ENCODE assay signal across 30 cellular contexts in the genomic region with DNA sequence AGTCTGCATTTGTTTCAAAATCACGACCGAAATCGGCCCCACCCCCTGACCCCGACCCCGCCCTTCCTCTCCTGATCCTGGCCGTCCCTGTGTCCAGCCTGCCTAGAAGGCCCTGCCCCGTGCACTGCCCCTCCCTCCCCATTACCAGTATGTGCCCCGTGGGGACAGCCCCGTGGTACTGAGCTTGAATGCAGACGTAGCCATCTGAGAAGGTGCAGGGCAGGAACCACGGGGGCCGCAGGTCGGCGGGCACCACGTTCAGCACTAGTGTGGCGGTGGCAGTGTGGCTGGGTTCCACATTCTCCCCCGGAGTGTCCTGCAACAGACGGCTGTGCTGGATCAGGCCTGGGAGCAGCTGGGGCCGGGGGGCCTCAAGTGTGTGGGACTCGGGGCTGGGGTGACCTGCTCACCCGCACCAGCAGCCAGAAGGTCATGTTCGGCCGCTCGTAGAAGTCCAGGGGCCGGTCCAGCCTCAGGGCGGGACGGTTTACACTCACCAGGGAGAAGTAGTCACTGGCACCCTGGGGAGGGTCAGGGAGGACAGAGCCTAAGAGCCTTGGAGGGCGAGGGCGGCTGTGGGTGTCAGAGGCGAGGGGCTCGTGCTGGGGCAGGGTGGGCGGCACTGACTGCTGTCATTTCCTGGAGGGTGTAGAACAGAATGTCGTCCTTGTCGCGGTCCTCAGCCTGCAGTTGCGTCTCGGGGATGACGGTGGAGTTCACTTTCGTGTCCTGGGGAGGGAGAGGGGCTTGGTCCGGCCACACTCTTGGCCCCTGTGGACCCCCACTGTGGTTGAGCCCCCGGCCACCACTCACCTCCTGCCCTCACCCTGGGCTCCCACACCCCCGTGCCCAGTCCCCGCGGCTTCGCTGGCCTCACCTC. TPM values are rescaled to one million over a fixed set of nuclear protein-coding genes. Genes with fewer than 3 reads are reported as not detected.
"Had no signal": no experiment of that assay in that cellular context is flagged by ENCODE, and none has a peak within 500 bp of the region (broad histone marks: within the 10 kb centered on the region; RNA-seq: fewer than 3 reads in every experiment).

No MANE protein-coding gene starts in this region.

- DNase-seq: activated CD4-positive, alpha-beta T cell treated with anti-CD3 and anti-CD28 coated beads, Interleukin-2, amount 50 U/mL, for 48 hours; activated naive CD4-positive, alpha-beta T cell treated with Interleukin-2 at 50 U/mL for 16 hours; activated naive CD8-positive, alpha-beta T cell treated with anti-CD3 and anti-CD28 coated beads for 36 hours; amygdala; colonic mucosa; dorsolateral prefrontal cortex; effector memory CD8-positive, alpha-beta T cell; glutamatergic neuron; hippocampal formation; naive B cell; posterior cingulate gyrus; stimulated activated CD4-positive, alpha-beta T cell treated with anti-CD3 and anti-CD28 coated beads, Interleukin-2, amount 100 ng/mL, for 48 hours; stimulated activated CD8-positive, alpha-beta memory T cell treated with anti-CD3 and anti-CD28 coated beads, Interleukin-4, amount 100 ng/mL, for 48 hours; stimulated activated naive B cell treated with anti-CD40 and anti-IgM and Interleukin-4, amounts not matched to agents 10 μg/mL and 1 μg/mL and 100 μg/mL, for 72 hours; T-helper 9 cell; transverse colon; uterus had no signal

- H3K4me1 Mint-ChIP-seq: activated naive CD8-positive, alpha-beta T cell treated with anti-CD3 and anti-CD28 coated beads for 36 hours; neural crest cell had no signal

- FAIRE-seq: bronchial epithelial cell, endothelial cell of umbilical vein, frontal cortex had no signal

- H3K36me3 ChIP-seq: colonic mucosa, transverse colon, uterus had no signal

- H3K27ac ChIP-seq: colonic mucosa, dorsolateral prefrontal cortex, transverse colon, uterus had no signal

- H3K27me3 ChIP-seq: colonic mucosa, uterus had no signal

- H3K9me3 Mint-ChIP-seq: activated naive CD8-positive, alpha-beta T cell treated with anti-CD3 and anti-CD28 coated beads for 36 hours; effector memory CD8-positive, alpha-beta T cell; memory B cell; naive B cell; neural crest cell; stimulated activated naive B cell treated with anti-CD40 and anti-IgM and Interleukin-4, amounts not matched to agents 10 μg/mL and 1 μg/mL and 100 μg/mL, for 72 hours had no signal

- ATAC-seq: effector memory CD8-positive, alpha-beta T cell; esophagus mucosa; sciatic nerve; stimulated activated naive B cell treated with anti-CD40 and anti-IgM and Interleukin-4, amounts not matched to agents 10 μg/mL and 1 μg/mL and 100 μg/mL, for 72 hours had no signal

- H3K4me3 ChIP-seq: colonic mucosa, dorsolateral prefrontal cortex, smooth muscle cell, transverse colon, uterus had no signal

- H3K4me2 ChIP-seq: smooth muscle cell had no signal

- H3K4me3 Mint-ChIP-seq: activated naive CD8-positive, alpha-beta T cell treated with anti-CD3 and anti-CD28 coated beads for 36 hours; effector memory CD8-positive, alpha-beta T cell; memory B cell; neural crest cell; stimulated activated naive B cell treated with anti-CD40 and anti-IgM and Interleukin-4, amounts not matched to agents 10 μg/mL and 1 μg/mL and 100 μg/mL, for 72 hours had no signal

- H3K27ac Mint-ChIP-seq: activated naive CD8-positive, alpha-beta T cell treated with anti-CD3 and anti-CD28 coated beads for 36 hours; effector memory CD8-positive, alpha-beta T cell; memory B cell; stimulated activated naive B cell treated with anti-CD40 and anti-IgM and Interleukin-4, amounts not matched to agents 10 μg/mL and 1 μg/mL and 100 μg/mL, for 72 hours had no signal

- H3K36me3 Mint-ChIP-seq: naive B cell had no signal

- H3K9me3 ChIP-seq: colonic mucosa, transverse colon, uterus had no signal

RNA-seq across cellular contexts. Expression of gene CDHR5, which starts 3.6 kb away (rescaled TPM):
- total RNA-seq: activated naive CD8-positive, alpha-beta T cell treated with anti-CD3 and anti-CD28 coated beads for 36 hours; bronchial epithelial cell; dorsolateral prefrontal cortex; endothelial cell of umbilical vein; esophagus mucosa; frontal cortex; neural crest cell; omental fat pad; sciatic nerve; smooth muscle cell; T-helper 1 cell treated with Interleukin-12 subunit alpha and Interleukin-12 subunit beta and Interleukin-4 antibody, amounts not matched to agents 30 ng/mL and 1 ng/mL, for 36 hours; temporal lobe had no signal
- polyA plus RNA-seq: endothelial cell of umbilical vein, smooth muscle cell had no signal

RNA-seq across cellular contexts. Expression of gene SCT, which starts 5.8 kb away (rescaled TPM):
- total RNA-seq: activated naive CD8-positive, alpha-beta T cell treated with anti-CD3 and anti-CD28 coated beads for 36 hours; bronchial epithelial cell; endothelial cell of umbilical vein; esophagus mucosa; frontal cortex; liver; mucosa of gallbladder; neural crest cell; omental fat pad; sciatic nerve; smooth muscle cell; T-helper 1 cell treated with Interleukin-12 subunit alpha and Interleukin-12 subunit beta and Interleukin-4 antibody, amounts not matched to agents 30 ng/mL and 1 ng/mL, for 36 hours; temporal lobe; transverse colon; uterus had no signal
- polyA plus RNA-seq: endothelial cell of umbilical vein, liver had no signal

RNA-seq across cellular contexts. Expression of gene DRD4, which starts 15.9 kb away (rescaled TPM):
- total RNA-seq: bronchial epithelial cell, frontal cortex, liver, smooth muscle cell, temporal lobe, transverse colon had no signal
- polyA plus RNA-seq: endothelial cell of umbilical vein, liver had no signal
